ENCODE assay signal across 23 cellular contexts in genomic region chr21:33110340-33110715, GRCh38. TPM values are rescaled to one million over a fixed set of nuclear protein-coding genes. Genes with fewer than 3 reads are reported as not detected.
DNase-seq lines count a peak whose midpoint lies in the region; ATAC-seq and TF ChIP-seq lines count a peak whose summit lies in the region.
"Had no signal": no experiment of that assay in that cellular context is flagged by ENCODE, and none has a peak within 500 bp of the region (broad histone marks: within the 10 kb centered on the region; RNA-seq: fewer than 3 reads in every experiment).

No MANE protein-coding gene starts in this region.

- peaks cover 11% of the 10 kb centered on the region for H3K4me1 Mint-ChIP-seq in activated naive CD8-positive, alpha-beta T cell (ENCODE audit: low read depth)
- peaks cover 7% of the 10 kb centered on the region for H3K4me1 Mint-ChIP-seq in activated naive CD8-positive, alpha-beta T cell treated with anti-CD3 and anti-CD28 coated beads for 36 hours
- H3K4me1 Mint-ChIP-seq in T-helper 17 cell (peaks cover 7% of the 10 kb centered on the region), progenitor cell of endocrine pancreas (ENCODE audit: low read depth) (peaks cover 17% of the 10 kb centered on the region)

- no peak for TF ChIP-seq CTCF in coronary artery (IDR thresholded peaks at IDR 0.05)
- TF ChIP-seq CTCF in progenitor cell of endocrine pancreas (IDR thresholded peaks at IDR 0.05; ENCODE audit: unreplicated experiment), result no peak

- DNase-seq in activated naive CD8-positive, alpha-beta T cell treated with anti-CD3 and anti-CD28 coated beads for 36 hours, result no peak
- DNase-seq in T-helper 17 cell, result no peak
- no peak for DNase-seq in substantia nigra (lab: John Stamatoyannopoulos, UW)
- no peak for DNase-seq in coronary artery (ENCODE audit: low spot score)
- no peak for DNase-seq in progenitor cell of endocrine pancreas (ENCODE audit: low spot score, unreplicated experiment)
- no peak for DNase-seq in amygdala (lab: John Stamatoyannopoulos, UW)
- DNase-seq: ACHN; CD4-positive, alpha-beta memory T cell; COR-L47; NCI-H2029; NCI-H446 treated with DMSO at 0.1 percent for 48 hours; NK-92 treated with Interleukin-12 subunit alpha and Interleukin-12 subunit beta, amount 100 ng/mL, for 24 hours; PC-9 had no signal

- H3K27me3 ChIP-seq in iPS-15b (ENCODE audit: control insufficient read depth, insufficient read depth, low read length), result peaks cover 49% of the 10 kb centered on the region

- no peaks in the 10 kb centered on the region for H3K36me3 Mint-ChIP-seq in activated naive CD8-positive, alpha-beta T cell
- no peaks in the 10 kb centered on the region for H3K36me3 Mint-ChIP-seq in activated naive CD8-positive, alpha-beta T cell treated with anti-CD3 and anti-CD28 coated beads for 36 hours
- H3K36me3 Mint-ChIP-seq in T-helper 17 cell (ENCODE audit: low read depth) (peaks cover 2% of the 10 kb centered on the region), progenitor cell of endocrine pancreas (ENCODE audit: insufficient read depth) (no peaks in the 10 kb centered on the region)
- H3K36me3 Mint-ChIP-seq: CD4-positive, alpha-beta memory T cell had no signal

- no peak for ATAC-seq in T-helper 17 cell
- ATAC-seq: GM12878, Right ventricle myocardium inferior had no signal

- H3K9me3 Mint-ChIP-seq in activated naive CD8-positive, alpha-beta T cell (ENCODE audit: low read depth), result no peaks in the 10 kb centered on the region
- H3K9me3 Mint-ChIP-seq in activated naive CD8-positive, alpha-beta T cell treated with anti-CD3 and anti-CD28 coated beads for 36 hours, result no peaks in the 10 kb centered on the region
- no peaks in the 10 kb centered on the region for H3K9me3 Mint-ChIP-seq in progenitor cell of endocrine pancreas (ENCODE audit: low read depth)
- H3K9me3 Mint-ChIP-seq: CD4-positive, alpha-beta memory T cell had no signal

- H3K27ac ChIP-seq in substantia nigra (ENCODE audit: low read depth, low read length, poor library complexity, severe bottlenecking), result peak overlapping the region; percentile 18
- no peak overlapping the region for H3K27ac ChIP-seq in coronary artery
- H3K27ac ChIP-seq: 22Rv1, PC-9, SJSA1 had no signal

- H3K4me3 ChIP-seq in iPS-15b (ENCODE audit: low read depth, low read length), result peak overlapping the region; percentile 55
- H3K4me3 ChIP-seq in coronary artery, result no peak overlapping the region
- H3K4me3 ChIP-seq: GM12878, MG63, PC-9, SJSA1 had no signal

- peaks cover 20% of the 10 kb centered on the region for H3K4me1 ChIP-seq in iPS-15b (ENCODE audit: control insufficient read depth, insufficient read depth, low read length)
- H3K4me1 ChIP-seq: SJSA1 had no signal

- H3K9ac ChIP-seq in iPS-15b (ENCODE audit: low read depth, low read length), result no peak overlapping the region

- H3K4me3 Mint-ChIP-seq in activated naive CD8-positive, alpha-beta T cell, result peak overlapping the region; percentile 44
- no peak overlapping the region for H3K4me3 Mint-ChIP-seq in activated naive CD8-positive, alpha-beta T cell treated with anti-CD3 and anti-CD28 coated beads for 36 hours
- H3K4me3 Mint-ChIP-seq in T-helper 17 cell, result peak overlapping the region; percentile 25
- H3K4me3 Mint-ChIP-seq in progenitor cell of endocrine pancreas (ENCODE audit: low read depth), result no peak overlapping the region

- no peaks in the 10 kb centered on the region for H3K9me3 ChIP-seq in T-helper 17 cell (ENCODE audit: control insufficient read depth, low read length, poor library complexity, severe bottlenecking)
- no peaks in the 10 kb centered on the region for H3K9me3 ChIP-seq in iPS-15b (ENCODE audit: control insufficient read depth, insufficient read depth, low read length)
- H3K9me3 ChIP-seq: MG63, SJSA1 had no signal

- no peak overlapping the region for H3K27ac Mint-ChIP-seq in activated naive CD8-positive, alpha-beta T cell
- H3K27ac Mint-ChIP-seq in activated naive CD8-positive, alpha-beta T cell treated with anti-CD3 and anti-CD28 coated beads for 36 hours, result no peak overlapping the region
- H3K27ac Mint-ChIP-seq in T-helper 17 cell, result no peak overlapping the region
- H3K27ac Mint-ChIP-seq in progenitor cell of endocrine pancreas, result no peak overlapping the region
- H3K27ac Mint-ChIP-seq: CD4-positive, alpha-beta memory T cell had no signal

- H3K36me3 ChIP-seq in iPS-15b (ENCODE audit: control insufficient read depth, insufficient read depth, low read length), result no peaks in the 10 kb centered on the region
- H3K36me3 ChIP-seq: MG63, SJSA1 had no signal

- peaks cover 19% of the 10 kb centered on the region for H3K27me3 Mint-ChIP-seq in activated naive CD8-positive, alpha-beta T cell
- H3K27me3 Mint-ChIP-seq in activated naive CD8-positive, alpha-beta T cell treated with anti-CD3 and anti-CD28 coated beads for 36 hours, result peaks cover 40% of the 10 kb centered on the region
- peaks cover 61% of the 10 kb centered on the region for H3K27me3 Mint-ChIP-seq in T-helper 17 cell
- peaks cover 85% of the 10 kb centered on the region for H3K27me3 Mint-ChIP-seq in progenitor cell of endocrine pancreas

RNA-seq across cellular contexts. Expression of gene OLIG1, which starts 40.4 kb away (rescaled TPM):
- under 1 TPM in 1 of 2 experiments, not detected in 1; 0.21 TPM for total RNA-seq in activated naive CD8-positive, alpha-beta T cell treated with anti-CD3 and anti-CD28 coated beads for 36 hours
- total RNA-seq in T-helper 17 cell, result under 1 TPM in 1 of 2 donors, not detected in 1; 0.50 TPM
- total RNA-seq in progenitor cell of endocrine pancreas, result 0.13 and 0.38 TPM in 2 replicates
- total RNA-seq: CD4-positive, alpha-beta memory T cell; GM12878; HT1080; LHCN-M2; PC-9; RPMI7951; SJSA1 had no signal

Comparison
In these comparisons a context has a peak if more than half of its experiments do, and no peak if none do; other contexts are left out.
1. H3K4me3 Mint-ChIP-seq: peak in activated naive CD8-positive, alpha-beta T cell (single experiment) and T-helper 17 cell (single experiment); none in activated naive CD8-positive, alpha-beta T cell treated with anti-CD3 and anti-CD28 coated beads for 36 hours (single experiment) and progenitor cell of endocrine pancreas (single experiment).